ENCODE assay signal across 14 cellular contexts in genomic region chr2:65456074-65456473, GRCh38. TPM values are rescaled to one million over a fixed set of nuclear protein-coding genes. Genes with fewer than 3 reads are reported as not detected.
DNase-seq lines count a peak whose midpoint lies in the region; TF ChIP-seq lines count a peak whose summit lies in the region.
"Had no signal": no experiment of that assay in that cellular context is flagged by ENCODE, and none has a peak within 500 bp of the region (broad histone marks: within the 10 kb centered on the region; RNA-seq: fewer than 3 reads in every experiment).

No MANE protein-coding gene starts in this region.

- TF ChIP-seq CTCF in HEK293 (tag by site-specific recombination; IDR thresholded peaks at IDR 0.05) (no peak), foreskin fibroblast (IDR thresholded peaks at IDR 0.05; ENCODE audit: low read depth, low read length) (no peak)

- H3K9me3 ChIP-seq in HEK293 (ENCODE audit: control insufficient read depth, insufficient read depth, low read depth, low read length) (no peaks in the 10 kb centered on the region), adipocyte (ENCODE audit: control insufficient read depth, low read length) (no peaks in the 10 kb centered on the region)
- H3K9me3 ChIP-seq: esophagus muscularis mucosa, suprapubic skin had no signal

- no peak overlapping the region for H3K4me3 ChIP-seq in HEK293 (ENCODE audit: low read depth, low read length)
- no peak overlapping the region for H3K4me3 ChIP-seq in adipocyte (ENCODE audit: low read length)
- no peak overlapping the region for H3K4me3 ChIP-seq in foreskin fibroblast (ENCODE audit: low read depth in 1 of 2, low read length in 2 of 2)
- H3K4me3 ChIP-seq: esophagus muscularis mucosa, suprapubic skin had no signal

- H3K36me3 ChIP-seq in HEK293 (ENCODE audit: control insufficient read depth in 2 of 2, insufficient read depth in 1 of 2, low read length in 2 of 2), result no peaks in the 10 kb centered on the region
- H3K36me3 ChIP-seq in adipocyte (ENCODE audit: control insufficient read depth, insufficient read depth, low read length, severe bottlenecking), result no peaks in the 10 kb centered on the region
- H3K36me3 ChIP-seq: esophagus muscularis mucosa, suprapubic skin had no signal

- DNase-seq in A172 (ENCODE audit: low spot score) (peak; percentile 79), adipocyte (ENCODE audit: low read depth) (peak; percentile 33), foreskin fibroblast (peak; percentile 52 to 63), middle frontal gyrus (ENCODE audit: extremely low spot score, low spot score) (no peak), dedifferentiated amniotic fluid mesenchymal stem cell (ENCODE audit: extremely low spot score) (no peak), SHP77 treated with DMSO at 0.1 percent for 48 hours (lab: John Stamatoyannopoulos, UW) (no peak), UCSD-AML1 (lab: John Stamatoyannopoulos, UW; ENCODE audit: unreplicated experiment) (no peak)
- DNase-seq: amygdala, natural killer cell, NCI-H2081 treated with DMSO at 0.1 percent for 48 hours, SIG-M5 had no signal

- CTCF ChIA-PET in HEK293 (lab: Yijun Ruan, JAX), result no interaction called here

- no peaks in the 10 kb centered on the region for H3K27me3 ChIP-seq in adipocyte (replicated peaks; ENCODE audit: control insufficient read depth, insufficient read depth, low read length)
- H3K27me3 ChIP-seq: esophagus muscularis mucosa, suprapubic skin had no signal

- POLR2A ChIA-PET in HEK293 (lab: Yijun Ruan, JAX), result no interaction called here

- H3K4me1 ChIP-seq in HEK293 (ENCODE audit: control insufficient read depth, insufficient read depth, low read length), result no peaks in the 10 kb centered on the region; the same call in 1 of the 2 replicates
- H3K4me1 ChIP-seq in adipocyte (ENCODE audit: control insufficient read depth, insufficient read depth, low read length), result peaks cover 17% of the 10 kb centered on the region
- H3K4me1 ChIP-seq: esophagus muscularis mucosa, suprapubic skin had no signal

- no peak overlapping the region for H3K9ac ChIP-seq in adipocyte (ENCODE audit: low read length)

- H3K27ac ChIP-seq in HEK293 (ENCODE audit: extremely low read depth, low read depth, low read length), result no peak overlapping the region
- H3K27ac ChIP-seq: esophagus muscularis mucosa, suprapubic skin had no signal

TF ChIP-seq in HEK293, 187 proteins besides CTCF, POLR2A, EP300 and RAD21:
- TF ChIP-seq GLIS1 (tag by site-specific recombination; IDR thresholded peaks at IDR 0.05) (peak; percentile 78), ZNF112 (tag by site-specific recombination; IDR thresholded peaks at IDR 0.05) (no peak), ZSCAN30 (tag by site-specific recombination; IDR thresholded peaks at IDR 0.05) (no peak)

RNA-seq across cellular contexts. Expression of gene SPRED2, which starts 23.7 kb away (rescaled TPM):
- 7.1 and 13.6 TPM in 2 replicates for total RNA-seq in A172 (2014; rRNA removed; shearing (Covaris generic))

Comparison
In these comparisons a context has a peak if more than half of its experiments do, and no peak if none do; other contexts are left out.
1. DNase-seq: peak in A172 (single experiment), adipocyte (single experiment) and foreskin fibroblast (2 of 2); none in middle frontal gyrus (single experiment), dedifferentiated amniotic fluid mesenchymal stem cell (single experiment), SHP77 treated with DMSO at 0.1 percent for 48 hours (single experiment) and UCSD-AML1 (single experiment).